In genomic region chr20:47032969-47033578, GRCh38 we compare ENCODE assay signal across 18 cellular contexts.
DNase-seq lines count a peak whose midpoint lies in the region; ATAC-seq and TF ChIP-seq lines count a peak whose summit lies in the region.
"Had no signal": no experiment of that assay in that cellular context is flagged by ENCODE, and none has a peak within 500 bp of the region (broad histone marks: within the 10 kb centered on the region; RNA-seq: fewer than 3 reads in every experiment).

No MANE protein-coding gene starts in this region.

- H3K4me2 ChIP-seq in PC-3 (ENCODE audit: low read length) = no peak overlapping the region
- H3K4me2 ChIP-seq: KMS-11, SK-N-SH had no signal

- TF ChIP-seq CTCF in PC-3 (conservative IDR thresholded peaks at IDR 0.05; ENCODE audit: low read depth, low read length) (no peak), psoas muscle (IDR thresholded peaks at IDR 0.05) (no peak), esophagus squamous epithelium (IDR thresholded peaks at IDR 0.05) (no peak)

- no peak overlapping the region for H2AFZ ChIP-seq in PC-3 (ENCODE audit: low read length)

- H4K20me1 ChIP-seq in PC-3 (ENCODE audit: low read length) = no peaks in the 10 kb centered on the region

- H3K27ac ChIP-seq in PC-3 (ENCODE audit: low read length) = no peak overlapping the region
- no peak overlapping the region for H3K27ac ChIP-seq in psoas muscle
- H3K27ac ChIP-seq in esophagus squamous epithelium = no peak overlapping the region
- H3K27ac ChIP-seq: KMS-11, Peyer's patch had no signal

- H3K36me3 ChIP-seq in PC-3 (ENCODE audit: low read depth, low read length) = no peaks in the 10 kb centered on the region
- H3K36me3 ChIP-seq in psoas muscle (ENCODE audit: insufficient read depth in 1 of 2, low read depth in 1 of 2) = no peaks in the 10 kb centered on the region
- H3K36me3 ChIP-seq in esophagus squamous epithelium = peaks cover 0 to 13% (median 6%) of the 10 kb centered on the region in 3 donors
- H3K36me3 ChIP-seq: Peyer's patch had no signal

- no peak for ATAC-seq in PC-3
- ATAC-seq in psoas muscle = peak in 2 of 4 donors; percentile 53 to 81
- ATAC-seq in HG02798 (IDR thresholded peaks at IDR 0.05; ENCODE audit: poor library complexity, unreplicated experiment) = no peak
- ATAC-seq: HCT116 had no signal

- H3F3A ChIP-seq in PC-3 (ENCODE audit: low read length, unreplicated experiment) = no peaks in the 10 kb centered on the region

- no peak overlapping the region for H3K9ac ChIP-seq in PC-3 (ENCODE audit: low read length)
- H3K9ac ChIP-seq: KMS-11, SK-N-SH had no signal

- DNase-seq in ELF-1 (ENCODE audit: low read depth, low spot score) (peak; percentile 68), PC-3 (peak; percentile 39), islet precursor cell (peak; percentile 68), psoas muscle (peak; percentile 21 to 75), esophagus squamous epithelium (lab: John Stamatoyannopoulos, UW) (no peak), A172 (ENCODE audit: low spot score) (no peak)
- DNase-seq: DMS153, NCI-H1105, NCI-H1694, NCI-H2107, NCI-H2227 treated with DMSO at 0.1 percent for 48 hours, NCI-H524, Peyer's patch, Right ventricle myocardium superior, SK-N-SH had no signal

- H3K4me3 ChIP-seq in PC-3 (ENCODE audit: low read length) (no peak overlapping the region), psoas muscle (no peak overlapping the region), esophagus squamous epithelium (no peak overlapping the region)
- H3K4me3 ChIP-seq: Peyer's patch had no signal

- H3K9me2 ChIP-seq in PC-3 (replicated peaks; ENCODE audit: low read length) = no peaks in the 10 kb centered on the region
- H3K9me2 ChIP-seq: SK-N-SH had no signal

- no peaks in the 10 kb centered on the region for H3K9me3 ChIP-seq in PC-3 (ENCODE audit: low read length)
- H3K9me3 ChIP-seq in psoas muscle = peaks cover 10% of the 10 kb centered on the region
- H3K9me3 ChIP-seq in esophagus squamous epithelium = peaks cover 0 to 5% (median 0%) of the 10 kb centered on the region in 3 donors
- H3K9me3 ChIP-seq: Peyer's patch, SK-N-SH had no signal

- H3K27me3 ChIP-seq in PC-3 (ENCODE audit: low read length) (peaks cover 3% of the 10 kb centered on the region; the same call in 1 of the 2 replicates), psoas muscle (ENCODE audit: insufficient read depth in 3 of 3, low read length in 2 of 3) (peaks cover 0 to 2% (median 0%) of the 10 kb centered on the region in 3 donors), esophagus squamous epithelium (no peaks in the 10 kb centered on the region)
- H3K27me3 ChIP-seq: Peyer's patch had no signal

- intact Hi-C loops in PC-3 (cut with micrococcal nuclease) = no loop called here
- intact Hi-C loops in psoas muscle (cut with DNase I) = no loop called here
- intact Hi-C loops in esophagus squamous epithelium (cut with DNase I) = no loop called here

- WGBS in psoas muscle, 3 donors = 55 to 57% (median 55%) methylated on average over 7 of the region's 7 CpGs
- WGBS in esophagus squamous epithelium, 2 donors = 40 to 81% methylated on average over 1 to 7 of the region's 7 CpGs

- H3K4me1 ChIP-seq in PC-3 (ENCODE audit: insufficient read depth, low read length) = 0 out of 2 replicates have a peak, but pooled peaks cover 3% of the 10 kb centered on the region
- H3K4me1 ChIP-seq in psoas muscle = no peaks in the 10 kb centered on the region
- peaks cover 0 to 6% (median 3%) of the 10 kb centered on the region in 3 donors for H3K4me1 ChIP-seq in esophagus squamous epithelium
- H3K4me1 ChIP-seq: Peyer's patch had no signal

- TF ChIP-seq POLR2A in esophagus squamous epithelium (IDR thresholded peaks at IDR 0.05) = no peak

- CTCF ChIA-PET in PC-3 (lab: Charles Lee) = no interaction called here

- no TSS peak for BruUV-seq in PC-3 (replicated peaks; lab: Mats Ljungman, UMichigan)

- no peaks in the 10 kb centered on the region for H3K79me2 ChIP-seq in PC-3 (ENCODE audit: low read length)

- POLR2A ChIA-PET in PC-3 (lab: Charles Lee; ENCODE audit: unreplicated experiment) = interaction anchor here (0.6 kb wide), 1 partner anchor 90 kb away, joined by 3 read pairs; no protein-coding TSS in a partner anchor

Comparison
In these comparisons a context has a peak if more than half of its experiments do, and no peak if none do; other contexts are left out.
1. DNase-seq: peak in ELF-1 (single experiment), PC-3 (single experiment), islet precursor cell (single experiment) and psoas muscle (2 of 2); none in esophagus squamous epithelium (single experiment) and A172 (single experiment).